In the genomic region with DNA sequence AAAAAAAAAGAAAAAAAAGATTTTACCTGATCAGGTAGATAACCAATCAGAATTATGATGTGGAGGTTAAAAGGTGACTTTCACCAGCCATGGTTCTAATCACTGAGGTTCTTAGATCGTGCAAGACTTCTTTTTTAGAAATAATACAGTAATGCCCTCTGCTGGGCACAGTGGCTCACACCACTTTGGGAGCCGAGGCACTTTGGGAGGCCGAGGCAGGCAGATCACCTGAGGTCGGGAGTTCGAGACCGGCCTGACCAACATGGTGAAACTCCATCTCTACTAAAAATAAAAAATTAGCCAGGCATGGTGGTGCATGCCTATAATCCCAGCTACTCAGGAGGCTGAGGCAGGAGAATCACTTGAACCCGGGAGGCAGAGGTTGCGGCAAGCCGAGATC, we compare ENCODE assay signal across 7 cellular contexts. TPM values are rescaled to one million over a fixed set of nuclear protein-coding genes. Genes with fewer than 3 reads are reported as not detected.
DNase-seq lines count a peak whose midpoint lies in the region; FAIRE-seq and TF ChIP-seq lines count a peak whose summit lies in the region.
"Not testable (repeated sequence)": the region's sequence is repeated elsewhere in the genome, so short reads cannot be mapped to it uniquely, and the experiment has no call there.
"Had no signal": no experiment of that assay in that cellular context is flagged by ENCODE, and none has a peak within 500 bp of the region (broad histone marks: within the 10 kb centered on the region; RNA-seq: fewer than 3 reads in every experiment).

No MANE protein-coding gene starts in this region.

- H3K36me3 Mint-ChIP-seq in activated CD4-positive, alpha-beta memory T cell treated with anti-CD3 and anti-CD28 coated beads for 36 hours = peaks cover 15% of the 10 kb centered on the region

- not testable (repeated sequence) for H3K9me1 ChIP-seq in endothelial cell of umbilical vein (replicated peaks; ENCODE audit: control insufficient read depth, extremely low read depth, insufficient read depth, low read length)

- TF ChIP-seq CTCF in GM12873 (IDR thresholded peaks at IDR 0.05; ENCODE audit: insufficient read depth, low read depth, low read length, missing control alignments) (peak; percentile 30), OCI-LY3 (IDR thresholded peaks at IDR 0.05; ENCODE audit: low read depth, low read length) (peak; percentile 29), endothelial cell of umbilical vein (IDR thresholded peaks at IDR 0.05; ENCODE audit: extremely low read depth in 1 of 2, insufficient read depth in 1 of 2, low read depth in 1 of 2, low read length in 2 of 2) (peak in 1 of 2 donors; percentile 9)

- peak; percentile 15 for DNase-seq in Jurkat, Clone E6-1 (ENCODE audit: low read depth, low spot score)
- peak; percentile 32 for DNase-seq in activated CD4-positive, alpha-beta memory T cell treated with anti-CD3 and anti-CD28 coated beads for 36 hours
- not testable (repeated sequence) for DNase-seq in endothelial cell of umbilical vein (ENCODE audit: low read depth, low spot score)
- DNase-seq in stimulated activated CD8-positive, alpha-beta memory T cell treated with anti-CD3 and anti-CD28 coated beads, Interleukin-4, amount 100 ng/mL, for 48 hours = peak; percentile 30

- H3K9ac ChIP-seq in OCI-LY3 (ENCODE audit: low read length); endothelial cell of umbilical vein (replicated peaks; ENCODE audit: extremely low read depth, insufficient read depth, low read length): not testable (repeated sequence)

- H3K27me3 Mint-ChIP-seq in activated CD4-positive, alpha-beta memory T cell treated with anti-CD3 and anti-CD28 coated beads for 36 hours = not testable (repeated sequence)

- not testable (repeated sequence) for TF ChIP-seq POLR2A in endothelial cell of umbilical vein (IDR thresholded peaks at IDR 0.05; ENCODE audit: low read depth, low read length)

- not testable (repeated sequence) for H4K20me1 ChIP-seq in OCI-LY3 (ENCODE audit: insufficient read depth, low read length); endothelial cell of umbilical vein (replicated peaks; ENCODE audit: control insufficient read depth, extremely low read depth, insufficient read depth, low read length)

- H3K4me3 ChIP-seq in Jurkat, Clone E6-1 (ENCODE audit: low read length); OCI-LY3 (ENCODE audit: low read length); endothelial cell of umbilical vein (replicated peaks in 1 of 3; ENCODE audit: insufficient read depth in 1 of 3, low read depth in 1 of 3, low read length in 3 of 3): not testable (repeated sequence)

- H3K9me3 ChIP-seq in OCI-LY3 (ENCODE audit: insufficient read depth, low read length); endothelial cell of umbilical vein (replicated peaks; ENCODE audit: control insufficient read depth, insufficient read depth, low read length): not testable (repeated sequence)

- H2AFZ ChIP-seq in OCI-LY3 (ENCODE audit: low read depth, low read length); endothelial cell of umbilical vein (ENCODE audit: low read depth, low read length): not testable (repeated sequence)

- not testable (repeated sequence) for H3K27me3 ChIP-seq in OCI-LY3 (ENCODE audit: low read depth, low read length); endothelial cell of umbilical vein (ENCODE audit: control insufficient read depth in 2 of 2, insufficient read depth in 2 of 2, low read length in 2 of 2)

- H3K4me1 ChIP-seq in OCI-LY3 (ENCODE audit: low read length); endothelial cell of umbilical vein (ENCODE audit: control insufficient read depth, extremely low read depth, insufficient read depth, low read length): not testable (repeated sequence)

- not testable (repeated sequence) for H3K27ac Mint-ChIP-seq in activated CD4-positive, alpha-beta memory T cell treated with anti-CD3 and anti-CD28 coated beads for 36 hours

- BruUV-seq in endothelial cell of umbilical vein (replicated peaks; lab: Mats Ljungman, UMichigan) = not testable (repeated sequence)

- not testable (repeated sequence) for H3K9me3 Mint-ChIP-seq in activated CD4-positive, alpha-beta memory T cell treated with anti-CD3 and anti-CD28 coated beads for 36 hours

- POLR2A ChIA-PET in activated CD4-positive, alpha-beta memory T cell treated with anti-CD3 and anti-CD28 coated beads for 36 hours (lab: Charles Lee) = interaction anchor here (1.2 kb wide), 1 partner anchor 56 kb away, joined by 4 read pairs; a partner anchor contains a TSS
- POLR2A ChIA-PET in endothelial cell of umbilical vein (lab: Charles Lee) = not testable (repeated sequence)

- H3K4me1 Mint-ChIP-seq in activated CD4-positive, alpha-beta memory T cell treated with anti-CD3 and anti-CD28 coated beads for 36 hours (ENCODE audit: low read depth) = not testable (repeated sequence)

- not testable (repeated sequence) for H3K4me3 Mint-ChIP-seq in activated CD4-positive, alpha-beta memory T cell treated with anti-CD3 and anti-CD28 coated beads for 36 hours

- not testable (repeated sequence) for H3K79me2 ChIP-seq in OCI-LY3 (ENCODE audit: low read length); endothelial cell of umbilical vein (ENCODE audit: control insufficient read depth, insufficient read depth, low read length)

- CTCF ChIA-PET in activated CD4-positive, alpha-beta memory T cell treated with anti-CD3 and anti-CD28 coated beads for 36 hours (lab: Charles Lee); endothelial cell of umbilical vein (lab: Charles Lee): not testable (repeated sequence)

- dilution Hi-C loops in endothelial cell of umbilical vein (cut with MboI; ENCODE audit: extremely low pct_ligation_motif_present, low sequenced_read_pairs) = not testable (repeated sequence)

- H3K27ac ChIP-seq in OCI-LY3 (ENCODE audit: low read length); endothelial cell of umbilical vein (ENCODE audit: insufficient read depth, low read depth, low read length): not testable (repeated sequence)

- not testable (repeated sequence) for H3K4me2 ChIP-seq in OCI-LY3 (ENCODE audit: low read length); endothelial cell of umbilical vein (ENCODE audit: insufficient read depth, low read length)

- H3K36me3 ChIP-seq in OCI-LY3 (replicated peaks; ENCODE audit: low read depth, low read length); endothelial cell of umbilical vein (ENCODE audit: control insufficient read depth in 2 of 2, extremely low read depth in 1 of 2, insufficient read depth in 2 of 2, low read length in 2 of 2): not testable (repeated sequence)

- intact Hi-C loops in activated CD4-positive, alpha-beta memory T cell treated with anti-CD3 and anti-CD28 coated beads for 36 hours (cut with micrococcal nuclease) = loop anchor here (10.0 kb wide), 1 partner anchor 399 kb away; no protein-coding TSS in a partner anchor
- intact Hi-C loops in endothelial cell of umbilical vein (cut with micrococcal nuclease) = not testable (repeated sequence)

- FAIRE-seq in endothelial cell of umbilical vein (lab: Jason Lieb, UNC) = peak; percentile 18

RNA-seq across cellular contexts. Expression of a gene that starts 36.1 kb away (rescaled TPM):
- polyA plus RNA-seq in Jurkat, Clone E6-1 (2012; ENCODE audit: insufficient read depth, insufficient read length) = 0.55 TPM
- total RNA-seq in activated CD4-positive, alpha-beta memory T cell treated with anti-CD3 and anti-CD28 coated beads for 36 hours = under 1 TPM; 0.36 to 0.48 TPM
- 4.7 and 5.0 TPM in 2 replicates for total RNA-seq in endothelial cell of umbilical vein
- polyA plus RNA-seq in endothelial cell of umbilical vein = 4.4 and 4.6 TPM in 2 replicates
- polyA plus RNA-seq in endothelial cell of umbilical vein (2011; cell fraction: cytosol; rRNA removed) = 1.4 and 2.1 TPM in 2 replicates
- polyA plus RNA-seq in endothelial cell of umbilical vein (2011; cell fraction: nucleus; rRNA removed) = 17.1 and 20.0 TPM in 2 replicates
- polyA plus RNA-seq in endothelial cell of umbilical vein (2012) = 1.7 TPM in 2 replicates
- 15.2 and 17.4 TPM in 2 replicates for polyA minus RNA-seq in endothelial cell of umbilical vein
- 1.2 TPM for polyA minus RNA-seq in endothelial cell of umbilical vein (2011; cell fraction: cytosol; rRNA and poly(A)+ RNA removed)
- polyA minus RNA-seq in endothelial cell of umbilical vein (2011; cell fraction: nucleus; rRNA and poly(A)+ RNA removed) = 21.5 and 31.8 TPM in 2 replicates
- polyA plus RNA-seq: CD14-positive monocyte had no signal

RNA-seq across cellular contexts. Expression of a gene that starts 36.8 kb away (rescaled TPM):
- 29.3 TPM for polyA plus RNA-seq in Jurkat, Clone E6-1 (2012; ENCODE audit: insufficient read depth, insufficient read length)
- 10 to 100 TPM; 26.7 to 27.0 TPM for total RNA-seq in activated CD4-positive, alpha-beta memory T cell treated with anti-CD3 and anti-CD28 coated beads for 36 hours
- total RNA-seq in endothelial cell of umbilical vein = 37.6 TPM in 2 replicates
- 23.1 and 26.4 TPM in 2 replicates for polyA plus RNA-seq in endothelial cell of umbilical vein
- 29.9 and 34.7 TPM in 2 replicates for polyA plus RNA-seq in endothelial cell of umbilical vein (2011; cell fraction: cytosol; rRNA removed)
- 16.5 and 21.1 TPM in 2 replicates for polyA plus RNA-seq in endothelial cell of umbilical vein (2011; cell fraction: nucleus; rRNA removed)
- polyA plus RNA-seq in endothelial cell of umbilical vein (2012) = 42.5 and 42.8 TPM in 2 replicates
- 13.9 and 14.8 TPM in 2 replicates for polyA minus RNA-seq in endothelial cell of umbilical vein
- 13.5 TPM for polyA minus RNA-seq in endothelial cell of umbilical vein (2011; cell fraction: cytosol; rRNA and poly(A)+ RNA removed)
- polyA minus RNA-seq in endothelial cell of umbilical vein (2011; cell fraction: nucleus; rRNA and poly(A)+ RNA removed) = 9.0 and 11.9 TPM in 2 replicates

RNA-seq across cellular contexts. Expression of a gene that starts 36.9 kb away (rescaled TPM):
- 32.0 TPM for polyA plus RNA-seq in Jurkat, Clone E6-1 (2012; ENCODE audit: insufficient read depth, insufficient read length)
- 10 to 100 TPM; 21.1 to 21.9 TPM for total RNA-seq in activated CD4-positive, alpha-beta memory T cell treated with anti-CD3 and anti-CD28 coated beads for 36 hours
- total RNA-seq in endothelial cell of umbilical vein = 14.2 and 20.5 TPM in 2 replicates
- 20.3 and 20.5 TPM in 2 replicates for polyA plus RNA-seq in endothelial cell of umbilical vein
- 17.1 and 18.9 TPM in 2 replicates for polyA plus RNA-seq in endothelial cell of umbilical vein (2011; cell fraction: cytosol; rRNA removed)
- 36.8 and 39.4 TPM in 2 replicates for polyA plus RNA-seq in endothelial cell of umbilical vein (2011; cell fraction: nucleus; rRNA removed)
- 16.0 and 17.0 TPM in 2 replicates for polyA plus RNA-seq in endothelial cell of umbilical vein (2012)
- 34.8 and 39.2 TPM in 2 replicates for polyA minus RNA-seq in endothelial cell of umbilical vein
- polyA minus RNA-seq in endothelial cell of umbilical vein (2011; cell fraction: cytosol; rRNA and poly(A)+ RNA removed) = 16.4 TPM
- 46.5 and 59.0 TPM in 2 replicates for polyA minus RNA-seq in endothelial cell of umbilical vein (2011; cell fraction: nucleus; rRNA and poly(A)+ RNA removed)

RNA-seq across cellular contexts. Expression of a gene that starts 56.0 kb away (rescaled TPM):
- polyA plus RNA-seq in Jurkat, Clone E6-1 (2012; ENCODE audit: insufficient read depth, insufficient read length) = 20.4 TPM
- 10 to 100 TPM; 13.2 to 15.0 TPM for total RNA-seq in activated CD4-positive, alpha-beta memory T cell treated with anti-CD3 and anti-CD28 coated beads for 36 hours
- 8.1 and 8.3 TPM in 2 replicates for total RNA-seq in endothelial cell of umbilical vein
- 2.1 and 3.4 TPM in 2 replicates for polyA plus RNA-seq in endothelial cell of umbilical vein
- polyA plus RNA-seq in endothelial cell of umbilical vein (2011; cell fraction: cytosol; rRNA removed) = 6.2 and 7.5 TPM in 2 replicates
- 1.8 and 2.9 TPM in 2 replicates for polyA plus RNA-seq in endothelial cell of umbilical vein (2011; cell fraction: nucleus; rRNA removed)
- polyA plus RNA-seq in endothelial cell of umbilical vein (2012) = 3.7 and 10.1 TPM in 2 replicates
- 1.3 and 1.4 TPM in 2 replicates for polyA minus RNA-seq in endothelial cell of umbilical vein
- 7.7 TPM for polyA minus RNA-seq in endothelial cell of umbilical vein (2011; cell fraction: cytosol; rRNA and poly(A)+ RNA removed)
- polyA minus RNA-seq in endothelial cell of umbilical vein (2011; cell fraction: nucleus; rRNA and poly(A)+ RNA removed) = 0.67 and 0.96 TPM in 2 replicates
